Comparison of ENCODE assay signal across 1 cellular context in genomic region chr9:36036780-36037579, GRCh38.
TF ChIP-seq lines count a peak whose summit lies in the region.

TSS of gene RECK (plus strand) at chr9:36036913. CDS start at chr9:36036999, 86 bp downstream.

TF ChIP-seq in HepG2, 621 proteins besides CTCF, POLR2A, EP300 and RAD21 (continued from another document):
- TF ChIP-seq ARNTL (CRISPR knock-in tag; IDR thresholded peaks at IDR 0.05) (no peak), SALL1 (CRISPR knock-in tag; IDR thresholded peaks at IDR 0.05) (peak; percentile 40), CHCHD3 (CRISPR knock-in tag; IDR thresholded peaks at IDR 0.05) (no peak), HOXA3 (CRISPR knock-in tag; IDR thresholded peaks at IDR 0.05) (peak; percentile 24; the same call in 1 of the 2 replicates), ZNF446 (CRISPR knock-in tag; IDR thresholded peaks at IDR 0.05) (peak; percentile 70; the same call in 1 of the 2 replicates), TOPORS (CRISPR knock-in tag; IDR thresholded peaks at IDR 0.05) (no peak), MEIS1 (CRISPR knock-in tag; IDR thresholded peaks at IDR 0.05; ENCODE audit: borderline replicate concordance) (0 out of 2 replicates have a peak, but pooled peaks have one; percentile 32), ZSCAN12 (CRISPR knock-in tag; IDR thresholded peaks at IDR 0.05) (no peak), IKZF1 (IDR thresholded peaks at IDR 0.05) (no peak), ZNF710 (CRISPR knock-in tag; IDR thresholded peaks at IDR 0.05; ENCODE audit: borderline replicate concordance) (peak; percentile 39; the same call in 1 of the 2 replicates), ZMAT3 (CRISPR knock-in tag; conservative IDR thresholded peaks at IDR 0.05) (0 out of 2 replicates have a peak, but pooled peaks have one; percentile 35), MED1 (CRISPR knock-in tag; IDR thresholded peaks at IDR 0.05) (no peak), MED13 (CRISPR knock-in tag; IDR thresholded peaks at IDR 0.05) (no peak), SMAD3 (CRISPR knock-in tag; IDR thresholded peaks at IDR 0.05) (no peak), BCLAF1 (IDR thresholded peaks at IDR 0.05) (no peak), HNRNPLL (IDR thresholded peaks at IDR 0.05; ENCODE audit: low read depth, low read length, poor library complexity, severe bottlenecking) (peak; percentile 14), ZNF556 (CRISPR knock-in tag; IDR thresholded peaks at IDR 0.05; ENCODE audit: borderline replicate concordance) (peak; percentile 69; the same call in 1 of the 2 replicates), NFYC (CRISPR knock-in tag; IDR thresholded peaks at IDR 0.05) (peak; percentile 41; the same call in 1 of the 2 replicates), CBX1 (IDR thresholded peaks at IDR 0.05; ENCODE audit: low read depth) (no peak), IRF2 (CRISPR knock-in tag; IDR thresholded peaks at IDR 0.05) (0 out of 2 replicates have a peak, but pooled peaks have one; percentile 18), MTA3 (CRISPR knock-in tag; IDR thresholded peaks at IDR 0.05) (no peak), ZNF34 (CRISPR knock-in tag; IDR thresholded peaks at IDR 0.05; ENCODE audit: borderline replicate concordance) (peak; percentile 45; the same call in 1 of the 2 replicates), YY1 (IDR thresholded peaks at IDR 0.05; ENCODE audit: insufficient read depth, insufficient replicate concordance, low read depth, low read length) (peak; percentile 87), TCF12 (IDR thresholded peaks at IDR 0.05) (no peak), TCF12 (CRISPR knock-in tag; IDR thresholded peaks at IDR 0.05) (no peak), TBX2 (CRISPR knock-in tag; IDR thresholded peaks at IDR 0.05; ENCODE audit: borderline replicate concordance) (peak; percentile 14; the same call in 1 of the 2 replicates), ZNF10 (CRISPR knock-in tag; IDR thresholded peaks at IDR 0.05; ENCODE audit: borderline replicate concordance, low read depth) (no peak), KDM2A (CRISPR knock-in tag; IDR thresholded peaks at IDR 0.05; ENCODE audit: borderline replicate concordance, low read depth) (peak; percentile 36; the same call in 1 of the 2 replicates), ZNF713 (CRISPR knock-in tag; IDR thresholded peaks at IDR 0.05) (no peak), ZKSCAN1 (IDR thresholded peaks at IDR 0.05; ENCODE audit: low read length) (no peak), SP5 (CRISPR knock-in tag; IDR thresholded peaks at IDR 0.05; ENCODE audit: borderline replicate concordance, low read depth) (no peak), ZNF891 (CRISPR knock-in tag; IDR thresholded peaks at IDR 0.05) (peak; percentile 57; the same call in 1 of the 2 replicates), DR1 (CRISPR knock-in tag; IDR thresholded peaks at IDR 0.05) (no peak), ZNF3 (CRISPR knock-in tag; IDR thresholded peaks at IDR 0.05) (no peak), ETV6 (CRISPR knock-in tag; conservative IDR thresholded peaks at IDR 0.05) (peak; percentile 44; the same call in 1 of the 2 replicates), ARID4A (CRISPR knock-in tag; IDR thresholded peaks at IDR 0.05; ENCODE audit: borderline replicate concordance) (peak; percentile 37; the same call in 1 of the 2 replicates), TFDP2 (CRISPR knock-in tag; IDR thresholded peaks at IDR 0.05) (0 out of 2 replicates have a peak, but pooled peaks have one; percentile 35), SKI (IDR thresholded peaks at IDR 0.05; ENCODE audit: partially characterized antibody) (no peak), ZBTB26 (CRISPR knock-in tag; IDR thresholded peaks at IDR 0.05; ENCODE audit: borderline replicate concordance) (0 out of 2 replicates have a peak, but pooled peaks have one; percentile 10), KMT2A (CRISPR knock-in tag; IDR thresholded peaks at IDR 0.05) (peak; percentile 78; the same call in 1 of the 2 replicates), ZGPAT (CRISPR knock-in tag; IDR thresholded peaks at IDR 0.05) (peak; percentile 61; the same call in 1 of the 2 replicates), PATZ1 (CRISPR knock-in tag; IDR thresholded peaks at IDR 0.05) (peak; percentile 55), PITX1 (CRISPR knock-in tag; IDR thresholded peaks at IDR 0.05) (no peak), TFE3 (CRISPR knock-in tag; IDR thresholded peaks at IDR 0.05) (no peak), ZBTB42 (CRISPR knock-in tag; IDR thresholded peaks at IDR 0.05) (no peak), NFIC (IDR thresholded peaks at IDR 0.05; ENCODE audit: low read length) (no peak), POGK (CRISPR knock-in tag; conservative IDR thresholded peaks at IDR 0.05) (0 out of 2 replicates have a peak, but pooled peaks have one; percentile 30), XBP1 (CRISPR knock-in tag; IDR thresholded peaks at IDR 0.05) (no peak)
TF ChIP-seq in HepG2: peak in this region for 81.
